15 cellular contexts compared by ENCODE assay signal in the genomic region with DNA sequence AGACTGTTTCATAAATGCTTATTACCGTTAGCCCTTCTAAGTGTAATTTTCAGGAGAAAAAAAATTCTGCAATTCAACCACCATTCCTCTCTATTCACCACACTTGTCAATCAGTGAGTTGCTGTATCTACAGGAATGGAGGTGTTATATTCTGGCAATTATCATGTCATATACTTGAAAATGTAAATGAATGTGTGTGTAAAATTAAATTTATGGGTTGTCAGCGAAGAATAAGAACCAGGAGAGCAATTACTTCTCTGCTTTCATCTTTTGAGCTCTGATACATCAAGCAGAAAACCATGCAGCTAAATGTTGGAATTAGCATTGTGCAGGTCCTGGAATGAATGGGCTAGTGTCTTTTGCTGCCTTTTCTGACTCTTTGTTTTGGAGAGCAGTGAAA.
"Had no signal": no experiment of that assay in that cellular context is flagged by ENCODE, and none has a peak within 500 bp of the region (broad histone marks: within the 10 kb centered on the region; RNA-seq: fewer than 3 reads in every experiment).

No MANE protein-coding gene starts in this region.

- DNase-seq: activated B cell treated with CpG ODN at 0.5 μM for 24 hours; activated CD4-positive, alpha-beta T cell treated with anti-CD3 and anti-CD28 coated beads for 48 hours; activated CD8-positive, alpha-beta T cell treated with anti-CD3 and anti-CD28 coated beads for 36 hours; activated gamma-delta T cell; activated T-cell treated with anti-CD3 and anti-CD28 coated beads, Interleukin-2, amount 50 U/mL, for 48 hours; amniotic stem cell; islet precursor cell; naive B cell; stimulated activated CD4-positive, alpha-beta T cell treated with anti-CD3 and anti-CD28 coated beads, Interleukin-15, amount 100 ng/mL, for 24 hours; stimulated activated CD4-positive, alpha-beta T cell treated with anti-CD3 and anti-CD28 coated beads, Interleukin-4, amount 100 ng/mL, for 1 hour; stimulated activated naive B cell treated with anti-CD40 and anti-IgM and Interleukin-4, amounts not matched to agents 10 μg/mL and 1 μg/mL and 100 μg/mL, for 72 hours; thyroid gland had no signal

- ATAC-seq: activated CD8-positive, alpha-beta T cell treated with anti-CD3 and anti-CD28 coated beads for 36 hours; esophagus mucosa; left lobe of liver; stimulated activated naive B cell treated with anti-CD40 and anti-IgM and Interleukin-4, amounts not matched to agents 10 μg/mL and 1 μg/mL and 100 μg/mL, for 72 hours had no signal

- H3K27ac Mint-ChIP-seq: activated B cell treated with CpG ODN at 0.5 μM for 24 hours; activated CD8-positive, alpha-beta T cell treated with anti-CD3 and anti-CD28 coated beads for 36 hours; activated naive CD8-positive, alpha-beta T cell; naive B cell; stimulated activated naive B cell treated with anti-CD40 and anti-IgM and Interleukin-4, amounts not matched to agents 10 μg/mL and 1 μg/mL and 100 μg/mL, for 72 hours had no signal

- H3K9me3 Mint-ChIP-seq: activated B cell treated with CpG ODN at 0.5 μM for 24 hours; activated CD8-positive, alpha-beta T cell treated with anti-CD3 and anti-CD28 coated beads for 36 hours; naive B cell; stimulated activated naive B cell treated with anti-CD40 and anti-IgM and Interleukin-4, amounts not matched to agents 10 μg/mL and 1 μg/mL and 100 μg/mL, for 72 hours had no signal

- H3K36me3 Mint-ChIP-seq: activated naive CD8-positive, alpha-beta T cell; naive B cell; stimulated activated naive B cell treated with anti-CD40 and anti-IgM and Interleukin-4, amounts not matched to agents 10 μg/mL and 1 μg/mL and 100 μg/mL, for 72 hours had no signal
